In genomic region chr17:82295472-82295814, GRCh38 we compare ENCODE assay signal across 17 cellular contexts. TPM values are rescaled to one million over a fixed set of nuclear protein-coding genes. Genes with fewer than 3 reads are reported as not detected.
A peak's percentile ranks its signal among the peaks of the same experiment; 100 is the strongest.
DNase-seq lines count a peak whose midpoint lies in the region; ATAC-seq, FAIRE-seq and TF ChIP-seq lines count a peak whose summit lies in the region.
"Had no signal": no experiment of that assay in that cellular context is flagged by ENCODE, and none has a peak within 500 bp of the region (broad histone marks: within the 10 kb centered on the region; RNA-seq: fewer than 3 reads in every experiment).

No MANE protein-coding gene starts in this region.

- H3K36me3 ChIP-seq in ACC112 (ENCODE audit: insufficient read depth, low read length) = no peaks in the 10 kb centered on the region
- H3K36me3 ChIP-seq in CD4-positive, alpha-beta memory T cell (ENCODE audit: insufficient read depth, low read length) = no peaks in the 10 kb centered on the region
- H3K36me3 ChIP-seq in astrocyte (ENCODE audit: insufficient read depth, low read length) = no peaks in the 10 kb centered on the region
- no peaks in the 10 kb centered on the region for H3K36me3 ChIP-seq in spleen
- no peaks in the 10 kb centered on the region for H3K36me3 ChIP-seq in vagina
- H3K36me3 ChIP-seq: ovary had no signal

- 73 to 81% (median 76%) methylated on average over 4 of the region's 4 CpGs for WGBS in spleen, 5 donors

- H3K27me3 Mint-ChIP-seq in CD4-positive, alpha-beta memory T cell = no peaks in the 10 kb centered on the region
- H3K27me3 Mint-ChIP-seq in astrocyte (ENCODE audit: low read depth, unreplicated experiment) (peaks cover 23% of the 10 kb centered on the region), naive B cell (no peaks in the 10 kb centered on the region)

- CTCF ChIA-PET in CD4-positive, alpha-beta memory T cell (lab: Charles Lee; ENCODE audit: partially characterized antibody) = no interaction called here

- peaks cover 0 to 15% of the 10 kb centered on the region in 2 donors for H3K36me3 Mint-ChIP-seq in CD4-positive, alpha-beta memory T cell
- H3K36me3 Mint-ChIP-seq in astrocyte (ENCODE audit: low read depth, unreplicated experiment) (no peaks in the 10 kb centered on the region), naive B cell (no peaks in the 10 kb centered on the region)

- H3K79me2 ChIP-seq in ACC112 (ENCODE audit: control insufficient read depth, insufficient read depth, low read length, unreplicated experiment) (peaks cover 5% of the 10 kb centered on the region), astrocyte (ENCODE audit: insufficient read depth, low read length) (no peaks in the 10 kb centered on the region)

- H3K27ac Mint-ChIP-seq in CD4-positive, alpha-beta memory T cell = peak overlapping the region; percentile 32 to 100 (median 64)
- H3K27ac Mint-ChIP-seq in astrocyte (ENCODE audit: unreplicated experiment) (no peak overlapping the region), naive B cell (peak overlapping the region; percentile 39 to 100 (median 78))

- peaks cover 42 to 75% (median 59%) of the 10 kb centered on the region in 4 donors for H3K4me1 Mint-ChIP-seq in CD4-positive, alpha-beta memory T cell
- peaks cover 3% of the 10 kb centered on the region for H3K4me1 Mint-ChIP-seq in astrocyte (ENCODE audit: low read depth, unreplicated experiment)
- peaks cover 32 to 70% (median 60%) of the 10 kb centered on the region in 3 donors for H3K4me1 Mint-ChIP-seq in naive B cell

- H3K27me3 ChIP-seq in ACC112 (ENCODE audit: insufficient read depth, low read length) = no peaks in the 10 kb centered on the region
- H3K27me3 ChIP-seq in CD4-positive, alpha-beta memory T cell (ENCODE audit: insufficient read depth, low read length) = no peaks in the 10 kb centered on the region
- no peaks in the 10 kb centered on the region for H3K27me3 ChIP-seq in astrocyte (ENCODE audit: insufficient read depth, low read length)
- no peaks in the 10 kb centered on the region for H3K27me3 ChIP-seq in spleen (replicated peaks in 1 of 7)
- H3K27me3 ChIP-seq in vagina = no peaks in the 10 kb centered on the region
- H3K27me3 ChIP-seq: ovary had no signal

- DNase-seq in CD4-positive, alpha-beta memory T cell = no peak
- DNase-seq in astrocyte (ENCODE audit: low read depth) = no peak
- no peak for DNase-seq in naive B cell
- DNase-seq in head of caudate nucleus = no peak
- no peak for DNase-seq in spleen
- no peak for DNase-seq in activated effector memory CD4-positive, alpha-beta T cell treated with anti-CD3 and anti-CD28 coated beads, Interleukin-2, amount 50 U/mL, for 16 hours
- no peak for DNase-seq in vagina (ENCODE audit: extremely low spot score in 2 of 2)
- DNase-seq: activated CD4-positive, CD25-positive, alpha-beta regulatory T cell; NCI-H1694; NCI-H446; ovary; stimulated activated CD4-positive, alpha-beta T cell treated with anti-CD3 and anti-CD28 coated beads, Interleukin-12 subunit alpha, Interleukin-12 subunit beta, amount 100 ng/mL, for 4 hours; substantia nigra had no signal

- H3K9ac ChIP-seq in astrocyte (ENCODE audit: low read length) = no peak overlapping the region

- TF ChIP-seq CTCF in astrocyte (IDR thresholded peaks at IDR 0.05; ENCODE audit: insufficient read depth, low read depth, low read length) = no peak
- TF ChIP-seq CTCF in spleen (IDR thresholded peaks at IDR 0.05 in 8 of 11, conservative IDR thresholded peaks at IDR 0.05 in 3 of 11) = no peak
- no peak for TF ChIP-seq CTCF in vagina (IDR thresholded peaks at IDR 0.05)

- H3K4me1 ChIP-seq in ACC112 (ENCODE audit: control insufficient read depth, insufficient read depth, low read length, unreplicated experiment) (peaks cover 40% of the 10 kb centered on the region), astrocyte (ENCODE audit: insufficient read depth, low read length) (peaks cover 28% of the 10 kb centered on the region), spleen (peaks cover 11 to 85% (median 66%) of the 10 kb centered on the region in 6 donors), vagina (peaks cover 54% of the 10 kb centered on the region)
- H3K4me1 ChIP-seq in CD4-positive, alpha-beta memory T cell (ENCODE audit: insufficient read depth, low read length) = peaks cover 51% of the 10 kb centered on the region

- H4K20me1 ChIP-seq in astrocyte (ENCODE audit: insufficient read depth, low read length) = no peaks in the 10 kb centered on the region

- no peaks in the 10 kb centered on the region for H3K9me3 ChIP-seq in CD4-positive, alpha-beta memory T cell (ENCODE audit: control insufficient read depth in 1 of 2, low read length in 2 of 2)
- no peaks in the 10 kb centered on the region for H3K9me3 ChIP-seq in astrocyte (ENCODE audit: insufficient read depth, low read depth, low read length)
- H3K9me3 ChIP-seq in spleen = no peaks in the 10 kb centered on the region
- H3K9me3 ChIP-seq in vagina = no peaks in the 10 kb centered on the region
- H3K9me3 ChIP-seq: ovary had no signal

- no peak overlapping the region for H3K4me3 ChIP-seq in ACC112 (ENCODE audit: low read depth, low read length)
- no peak overlapping the region for H3K4me3 ChIP-seq in CD4-positive, alpha-beta memory T cell (ENCODE audit: low read length in 2 of 2)
- no peak overlapping the region for H3K4me3 ChIP-seq in astrocyte (ENCODE audit: insufficient read depth, low read depth, low read length)
- H3K4me3 ChIP-seq in spleen = no peak overlapping the region
- H3K4me3 ChIP-seq in vagina = no peak overlapping the region
- H3K4me3 ChIP-seq: ovary had no signal

- H3K27ac ChIP-seq in ACC112 (ENCODE audit: low read depth, low read length) (peak overlapping the region; percentile 98), astrocyte (ENCODE audit: low read depth, low read length) (no peak overlapping the region), spleen (peak overlapping the region in 2 of 8 donors; percentile 96 to 100), vagina (no peak overlapping the region)
- H3K27ac ChIP-seq in CD4-positive, alpha-beta memory T cell (ENCODE audit: low read depth, low read length) = no peak overlapping the region
- H3K27ac ChIP-seq: HL-60, ovary had no signal

- no peak for FAIRE-seq in astrocyte (lab: Jason Lieb, UNC)
- FAIRE-seq: GM12892 had no signal

- ATAC-seq in naive B cell (ENCODE audit: low read depth in 2 of 2) = no peak
- ATAC-seq: SK-N-SH treated with all-trans-retinoic acid at 6 μM for 48 hours had no signal

- TF ChIP-seq POLR2A in spleen (IDR thresholded peaks at IDR 0.05) = no peak
- TF ChIP-seq POLR2A in vagina (IDR thresholded peaks at IDR 0.05) = no peak

- POLR2A ChIA-PET in CD4-positive, alpha-beta memory T cell (lab: Charles Lee; ENCODE audit: partially characterized antibody) = interaction anchor here (1.0 to 10.4 kb wide), 3 partner anchors 11 to 21 kb away, joined by 3 to 172 read pairs (median 56); partner anchors contain the start of genes CD7 and CSNK1D

- no peak overlapping the region for H2AFZ ChIP-seq in ACC112 (ENCODE audit: low read length, unreplicated experiment)
- H2AFZ ChIP-seq in astrocyte (ENCODE audit: low read depth, low read length) = no peak overlapping the region

- H3K9me3 Mint-ChIP-seq in CD4-positive, alpha-beta memory T cell = no peaks in the 10 kb centered on the region
- no peaks in the 10 kb centered on the region for H3K9me3 Mint-ChIP-seq in astrocyte (ENCODE audit: unreplicated experiment)
- no peaks in the 10 kb centered on the region for H3K9me3 Mint-ChIP-seq in naive B cell

- no peak overlapping the region for H3K4me2 ChIP-seq in astrocyte (ENCODE audit: low read length)

- intact Hi-C loops in CD4-positive, alpha-beta memory T cell (cut with micrococcal nuclease) = loop anchor here (5.0 to 10.0 kb wide), 2 partner anchors 88 to 431 kb away; partner anchors contain the start of gene P4HB
- intact Hi-C loops in head of caudate nucleus (cut with DNase I) (loop anchor here (5.0 kb wide), 1 partner anchor 33 kb away; no protein-coding TSS in a partner anchor), spleen (cut with DNase I; ENCODE audit: low total_unique reads) (no loop called here), vagina (cut with DNase I) (no loop called here)

- peak overlapping the region in 3 of 8 donors; percentile 41 to 57 (median 52) for H3K4me3 Mint-ChIP-seq in CD4-positive, alpha-beta memory T cell
- H3K4me3 Mint-ChIP-seq in astrocyte (ENCODE audit: unreplicated experiment) (peak overlapping the region; percentile 6), naive B cell (peak overlapping the region in 4 of 8 donors; percentile 8 to 82 (median 62))

RNA-seq across cellular contexts. Expression of gene CSNK1D, which starts 21.9 kb away (rescaled TPM):
- 100 to 1,000 TPM; 182 TPM for total RNA-seq in CD4-positive, alpha-beta memory T cell
- 10 to 100 TPM; 31.6 to 77.2 TPM for polyA plus RNA-seq in CD4-positive, alpha-beta memory T cell
- total RNA-seq in astrocyte (146 and 153 TPM in 2 replicates), spleen (100 to 1,000 TPM in 5 of 7 donors, 10 to 100 TPM in 2; 74.3 to 216 (median 160) TPM), vagina (67.8 TPM)
- polyA plus RNA-seq in naive B cell (ENCODE audit: low read depth in 6 of 6) (10 to 100 TPM; 27.7 to 78.6 (median 63.4) TPM), spleen (100 to 1,000 TPM in 1 of 3 donors, 10 to 100 TPM in 2; 46.5 to 122 (median 67.2) TPM)

RNA-seq across cellular contexts. Expression of gene CD7, which starts 22.0 kb away (rescaled TPM):
- total RNA-seq in CD4-positive, alpha-beta memory T cell = 10 to 100 TPM; 40.9 to 41.0 TPM
- 10 to 100 TPM; 53.1 to 82.6 TPM for polyA plus RNA-seq in CD4-positive, alpha-beta memory T cell
- total RNA-seq in astrocyte (0.18 and 0.24 TPM in 2 replicates), spleen (10 to 100 TPM; 18.9 to 60.1 (median 39.4) TPM), vagina (5.2 TPM)
- polyA plus RNA-seq in naive B cell (ENCODE audit: low read depth in 6 of 6) (1 to 10 TPM in 2 of 6 donors, under 1 TPM in 2, not detected in 2; 0.50 to 1.5 (median 1.0) TPM), spleen (10 to 100 TPM; 14.8 to 24.5 (median 16.1) TPM)

RNA-seq across cellular contexts. Expression of gene SECTM1, which starts 38.1 kb away (rescaled TPM):
- 1 to 10 TPM; 5.3 to 6.1 TPM for total RNA-seq in CD4-positive, alpha-beta memory T cell
- 1 to 10 TPM; 2.2 to 4.3 TPM for polyA plus RNA-seq in CD4-positive, alpha-beta memory T cell
- 0.27 TPM in 1 of 2 replicates, not detected in the other for total RNA-seq in astrocyte
- polyA plus RNA-seq in naive B cell (ENCODE audit: low read depth in 6 of 6) = 1 to 10 TPM in 1 of 6 donors, under 1 TPM in 1, not detected in 4; 0.19 to 2.2 TPM
- total RNA-seq in spleen = 100 to 1,000 TPM in 1 of 7 donors, 10 to 100 TPM in 6; 55.6 to 141 (median 66.6) TPM
- polyA plus RNA-seq in spleen = 10 to 100 TPM in 1 of 3 donors, 1 to 10 TPM in 2; 6.0 to 15.2 (median 7.0) TPM
- 37.1 TPM for total RNA-seq in vagina

Comparison
In these comparisons a context has a peak if more than half of its experiments do, and no peak if none do; other contexts are left out.
1. intact Hi-C loops: an anchor here in CD4-positive, alpha-beta memory T cell (5.0 to 10.0 kb wide) and head of caudate nucleus (5.0 kb wide); none called in spleen and vagina.